In genomic region chr4:71866212-71866885, GRCh38 we compare ENCODE assay signal across 25 cellular contexts.
"Had no signal": no experiment of that assay in that cellular context is flagged by ENCODE, and none has a peak within 500 bp of the region (broad histone marks: within the 10 kb centered on the region; RNA-seq: fewer than 3 reads in every experiment).

No MANE protein-coding gene starts in this region.

- H3K4me2 ChIP-seq: SK-N-SH had no signal

- FAIRE-seq: HTR-8/SVneo had no signal

- H3K9ac ChIP-seq: SK-N-SH had no signal

- H3K9me3 ChIP-seq: SK-N-SH had no signal

- H3K9me2 ChIP-seq: SK-N-SH had no signal

- H3K27ac ChIP-seq: HL-60, RWPE1 had no signal

- DNase-seq: KBM-7, MV-4-11, NCI-H1092, NCI-H1105 treated with DMSO at 0.1 percent for 48 hours, NCI-H1417 treated with DMSO at 0.1 percent for 48 hours, NCI-H146, NCI-H1694 treated with DMSO at 0.1 percent for 48 hours, NCI-H2029, NCI-H2081 treated with DMSO at 0.1 percent for 48 hours, NCI-H2171, NCI-H226, NCI-H446, NCI-H510A, NCI-H524 treated with DMSO at 0.1 percent for 48 hours, NCI-H69, NCI-H774, PC-3, SHP77, SK-N-SH, SW 1271, T-cell had no signal

- ATAC-seq: Panc1, PC-3, T-cell had no signal
